In genomic region chr2:177466337-177467195, GRCh38 we compare ENCODE assay signal across 23 cellular contexts.
DNase-seq lines count a peak whose midpoint lies in the region; ATAC-seq, FAIRE-seq and TF ChIP-seq lines count a peak whose summit lies in the region.
"Had no signal": no experiment of that assay in that cellular context is flagged by ENCODE, and none has a peak within 500 bp of the region (broad histone marks: within the 10 kb centered on the region; RNA-seq: fewer than 3 reads in every experiment).

No MANE protein-coding gene starts in this region.

- TF ChIP-seq CTCF in A549 (IDR thresholded peaks at IDR 0.05) = no peak

- ATAC-seq in A549 = peak; percentile 52 to 68; a peak in 4 of 6 replicates
- no peak for ATAC-seq in HG03442 (IDR thresholded peaks at IDR 0.05; ENCODE audit: unreplicated experiment)
- no peak for ATAC-seq in activated naive CD4-positive, alpha-beta T cell treated with anti-CD3 and anti-CD28 coated beads, Interleukin-2, amount 50 U/mL, for 72 hours
- ATAC-seq in HG03457 (IDR thresholded peaks at IDR 0.05; ENCODE audit: unreplicated experiment) = no peak
- ATAC-seq: GM12878, right cardiac atrium had no signal

- H3K27me3 ChIP-seq in SJCRH30 = no peaks in the 10 kb centered on the region
- H3K27me3 ChIP-seq: ovary, testis had no signal

- no peak overlapping the region for H3K4me3 ChIP-seq in A549
- H3K4me3 ChIP-seq in SJCRH30 = no peak overlapping the region
- H3K4me3 ChIP-seq: coronary artery, GM12878, ovary, testis had no signal

- TF ChIP-seq POLR2A in A549 (IDR thresholded peaks at IDR 0.05; ENCODE audit: low read length) = no peak
- TF ChIP-seq POLR2A in H54 (IDR thresholded peaks at IDR 0.05; ENCODE audit: low read depth, low read length) = no peak

- whole genome bisulfite sequencing in A549 (ENCODE audit: missing lambda C conversion rate) = 89% methylated on average over 17 of the region's 17 CpGs

- POLR2A ChIA-PET in A549 (lab: Yijun Ruan, JAX) = no interaction called here

- peaks cover 4 to 12% of the 10 kb centered on the region in 2 donors for H3K9me3 Mint-ChIP-seq in activated naive CD4-positive, alpha-beta T cell treated with anti-CD3 and anti-CD28 coated beads, Interleukin-2, amount 50 U/mL, for 72 hours

- TF ChIP-seq RAD21 in A549 (conservative IDR thresholded peaks at IDR 0.05 in 1 of 2, IDR thresholded peaks at IDR 0.05 in 1 of 2) = no peak

- CTCF ChIA-PET in A549 (lab: Yijun Ruan, JAX) = interaction anchor here (1.4 kb wide), 1 partner anchor 23 kb away, joined by 10 read pairs; no protein-coding TSS in a partner anchor

- H3K27ac ChIP-seq in A549 (no peak overlapping the region), SJCRH30 (no peak overlapping the region)
- H3K27ac ChIP-seq: coronary artery, ovary, testis had no signal

- no peak overlapping the region for H3K4me2 ChIP-seq in A549

- H3K36me3 Mint-ChIP-seq in activated naive CD4-positive, alpha-beta T cell treated with anti-CD3 and anti-CD28 coated beads, Interleukin-2, amount 50 U/mL, for 72 hours = peaks cover 20 to 35% of the 10 kb centered on the region in 2 donors

- H3K36me3 ChIP-seq in SJCRH30 = peaks cover 46% of the 10 kb centered on the region
- H3K36me3 ChIP-seq: ovary had no signal

- FAIRE-seq in A549 (lab: Jason Lieb, UNC) (no peak), H54 (lab: Jason Lieb, UNC) (no peak)
- FAIRE-seq: GM12878, keratinocyte had no signal

- H3K27ac Mint-ChIP-seq in activated naive CD4-positive, alpha-beta T cell treated with anti-CD3 and anti-CD28 coated beads, Interleukin-2, amount 50 U/mL, for 72 hours = no peak overlapping the region

- H3K4me1 ChIP-seq in A549 = 0 out of 3 replicates have a peak, but pooled peaks cover 4% of the 10 kb centered on the region
- 0 out of 2 replicates have a peak, but pooled peaks cover 3% of the 10 kb centered on the region for H3K4me1 ChIP-seq in SJCRH30
- H3K4me1 ChIP-seq: testis had no signal

- TF ChIP-seq EP300 in A549 (IDR thresholded peaks at IDR 0.05) = no peak

- DNase-seq in A549 (ENCODE audit: low read depth in 1 of 2, low spot score in 1 of 2) (no peak), H54 (ENCODE audit: insufficient read length, low spot score) (peak; percentile 9), SJCRH30 (peak; percentile 50 to 61), islet precursor cell (peak; percentile 59), NCI-H1105 treated with DMSO at 0.1 percent for 48 hours (lab: John Stamatoyannopoulos, UW) (no peak)
- no peak for DNase-seq in activated naive CD4-positive, alpha-beta T cell treated with anti-CD3 and anti-CD28 coated beads, Interleukin-2, amount 50 U/mL, for 72 hours (ENCODE audit: low spot score in 2 of 2)
- DNase-seq: activated CD4-positive, alpha-beta T cell treated with anti-CD3 and anti-CD28 coated beads, Interleukin-2, amount 50 U/mL, for 1 hour; activated CD8-positive, alpha-beta memory T cell treated with anti-CD3 and anti-CD28 coated beads, Interleukin-2, amount 50 U/mL, for 4 hours; GOT3; hypothalamus; NCI-H1417; NCI-H526; ovary; right cardiac atrium; SHP77 treated with DMSO at 0.1 percent for 48 hours; stimulated activated CD4-positive, alpha-beta T cell treated with anti-CD3 and anti-CD28 coated beads, Interleukin-15, amount 100 ng/mL, for 24 hours; T-helper 1 cell; testis had no signal

- H3K9me3 ChIP-seq in A549 (no peaks in the 10 kb centered on the region; the same call in 2 of the 3 replicates), SJCRH30 (replicated peaks) (peaks cover 6% of the 10 kb centered on the region)
- H3K9me3 ChIP-seq: testis had no signal

TF ChIP-seq in A549, 52 proteins besides CTCF, POLR2A, EP300 and RAD21:
- TF ChIP-seq EHF (CRISPR knock-in tag; IDR thresholded peaks at IDR 0.05) = no peak
- no peak for TF ChIP-seq SMC3 (IDR thresholded peaks at IDR 0.05)
- TF ChIP-seq HOXB5 (CRISPR knock-in tag; IDR thresholded peaks at IDR 0.05) = no peak
- TF ChIP-seq RCOR1 (IDR thresholded peaks at IDR 0.05; ENCODE audit: low read depth, low read length) = no peak
- TF ChIP-seq MAFK (IDR thresholded peaks at IDR 0.05; ENCODE audit: partially characterized antibody) = no peak
- no peak for TF ChIP-seq RNF2 (IDR thresholded peaks at IDR 0.05; ENCODE audit: borderline replicate concordance, low read depth)
- no peak for TF ChIP-seq TFCP2L1 (CRISPR knock-in tag; IDR thresholded peaks at IDR 0.05)
- TF ChIP-seq HES2 (IDR thresholded peaks at IDR 0.05) = no peak
- no peak for TF ChIP-seq ESRRA (IDR thresholded peaks at IDR 0.05; ENCODE audit: borderline replicate concordance, low read length)
- no peak for TF ChIP-seq CHD4 (IDR thresholded peaks at IDR 0.05; ENCODE audit: borderline replicate concordance)
- TF ChIP-seq KDM1A (IDR thresholded peaks at IDR 0.05; ENCODE audit: low read depth) = no peak
- TF ChIP-seq NFE2L2 (conservative IDR thresholded peaks at IDR 0.05; ENCODE audit: low read length) = no peak
- no peak for TF ChIP-seq CBX2 (IDR thresholded peaks at IDR 0.05; ENCODE audit: borderline replicate concordance, low read depth)
- TF ChIP-seq BHLHE40 (IDR thresholded peaks at IDR 0.05; ENCODE audit: low read depth, low read length) = no peak

Comparison
In these comparisons a context has a peak if more than half of its experiments do, and no peak if none do; other contexts are left out.
1. ATAC-seq: peak in A549 (2 of 2); none in HG03442 (single experiment), activated naive CD4-positive, alpha-beta T cell treated with anti-CD3 and anti-CD28 coated beads, Interleukin-2, amount 50 U/mL, for 72 hours (0 of 2) and HG03457 (single experiment).
2. DNase-seq: peak in H54 (single experiment), SJCRH30 (2 of 2) and islet precursor cell (single experiment); none in A549 (0 of 2), NCI-H1105 treated with DMSO at 0.1 percent for 48 hours (single experiment) and activated naive CD4-positive, alpha-beta T cell treated with anti-CD3 and anti-CD28 coated beads, Interleukin-2, amount 50 U/mL, for 72 hours (0 of 2).